1 cellular context compared by ENCODE assay signal in genomic region chr6:85641522-85641915, GRCh38.
A peak's percentile ranks its signal among the peaks of the same experiment; 100 is the strongest.
TF ChIP-seq lines count a peak whose summit lies in the region.

No MANE protein-coding gene starts in this region.

TF ChIP-seq in H1, 55 proteins besides CTCF, POLR2A, EP300 and RAD21 (continued from another document):
- TF ChIP-seq E2F6 (IDR thresholded peaks at IDR 0.05), result no peak
- no peak for TF ChIP-seq SIRT6 (IDR thresholded peaks at IDR 0.05; ENCODE audit: low read length)
- peak; percentile 50 for TF ChIP-seq POLR2AphosphoS5 (IDR thresholded peaks at IDR 0.05; ENCODE audit: low read depth, low read length)
